Comparison of ENCODE assay signal across 11 cellular contexts in the genomic region with DNA sequence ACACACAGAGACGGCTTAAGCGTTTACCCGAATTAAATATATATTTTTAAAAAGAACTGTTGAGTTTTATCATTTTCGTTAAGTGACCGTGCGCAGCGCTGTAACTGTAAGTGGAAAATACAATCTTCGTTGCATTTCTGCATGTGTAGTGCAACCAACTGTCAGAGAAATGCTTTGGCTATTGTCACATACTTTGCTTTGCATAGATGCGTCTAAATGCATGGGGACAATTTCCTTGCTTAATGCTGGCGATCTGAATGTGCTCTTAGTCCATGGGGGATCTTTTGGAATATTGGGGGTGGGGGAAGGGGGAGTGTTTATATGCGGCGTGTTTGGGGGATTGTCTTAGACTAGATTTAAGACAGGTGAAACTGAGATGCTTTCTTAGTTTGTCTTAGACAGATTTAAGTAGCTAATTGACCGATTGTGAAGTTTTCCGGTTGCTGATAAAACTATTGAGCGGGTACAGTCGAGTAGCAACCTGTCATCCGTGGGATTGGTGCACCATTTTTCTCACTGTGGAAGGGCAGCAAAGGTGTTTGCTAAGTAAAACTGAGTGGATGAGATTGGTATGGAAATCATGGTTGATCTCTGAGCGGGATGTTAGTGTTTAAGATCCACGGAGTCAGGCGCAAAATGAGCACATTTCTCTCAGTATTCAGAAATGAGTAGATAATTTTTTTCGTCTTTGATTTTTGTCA. TPM values are rescaled to one million over a fixed set of nuclear protein-coding genes. Genes with fewer than 3 reads are reported as not detected.
DNase-seq lines count a peak whose midpoint lies in the region; ATAC-seq, FAIRE-seq and TF ChIP-seq lines count a peak whose summit lies in the region.
"Had no signal": no experiment of that assay in that cellular context is flagged by ENCODE, and none has a peak within 500 bp of the region (broad histone marks: within the 10 kb centered on the region; RNA-seq: fewer than 3 reads in every experiment).

No MANE protein-coding gene starts in this region.

- H3K9me3 ChIP-seq in A549 (no peaks in the 10 kb centered on the region), muscle layer of duodenum (ENCODE audit: control insufficient read depth in 1 of 2, low read length in 2 of 2) (no peaks in the 10 kb centered on the region)

- no peak overlapping the region for H3K27ac Mint-ChIP-seq in activated T-cell treated with anti-CD3 and anti-CD28 coated beads, Interleukin-2, amount 50 U/mL, for 24 hours

- peaks cover 69% of the 10 kb centered on the region for H3K27me3 Mint-ChIP-seq in activated T-cell treated with anti-CD3 and anti-CD28 coated beads, Interleukin-2, amount 50 U/mL, for 24 hours

- no peaks in the 10 kb centered on the region for H3K9me3 Mint-ChIP-seq in activated T-cell treated with anti-CD3 and anti-CD28 coated beads, Interleukin-2, amount 50 U/mL, for 24 hours

- H3K4me1 ChIP-seq in A549, result peaks cover 4% of the 10 kb centered on the region; the same call in 1 of the 3 replicates
- H3K4me1 ChIP-seq in muscle layer of duodenum (ENCODE audit: control insufficient read depth in 1 of 2, insufficient read depth in 2 of 2, low read length in 2 of 2), result peaks cover 0 to 32% of the 10 kb centered on the region in 2 donors

- POLR2A ChIA-PET in A549 (lab: Yijun Ruan, JAX), result no interaction called here

- H3K4me3 ChIP-seq in A549 (peak overlapping the region; percentile 43), LNCaP clone FGC (ENCODE audit: low read depth, low read length) (peak overlapping the region; percentile 26), dorsolateral prefrontal cortex (peak overlapping the region; percentile 33 to 81 (median 62)), muscle layer of duodenum (ENCODE audit: low read depth in 1 of 2, low read length in 2 of 2) (peak overlapping the region; percentile 59 to 82)

- no peaks in the 10 kb centered on the region for H3K36me3 Mint-ChIP-seq in activated T-cell treated with anti-CD3 and anti-CD28 coated beads, Interleukin-2, amount 50 U/mL, for 24 hours (ENCODE audit: low read depth)

- FAIRE-seq in A549 (lab: Jason Lieb, UNC), result no peak
- FAIRE-seq: D721Med, urothelium cell line had no signal

- no peak overlapping the region for H3K27ac ChIP-seq in A549
- H3K27ac ChIP-seq in dorsolateral prefrontal cortex, result peak overlapping the region in 53 of 59 donors; percentile 36 to 87 (median 75)
- H3K27ac ChIP-seq in muscle layer of duodenum (ENCODE audit: low read length), result no peak overlapping the region

- TF ChIP-seq CTCF in A549 (IDR thresholded peaks at IDR 0.05), result no peak
- no peak for TF ChIP-seq CTCF in LNCaP clone FGC (IDR thresholded peaks at IDR 0.05; ENCODE audit: control insufficient read depth, extremely low read depth, insufficient read depth)
- no peak for TF ChIP-seq CTCF in dorsolateral prefrontal cortex (IDR thresholded peaks at IDR 0.05 in 54 of 56, conservative IDR thresholded peaks at IDR 0.05 in 2 of 56; ENCODE audit: low read depth in 1 of 56, partially characterized antibody in 56 of 56)

- no peak for TF ChIP-seq EP300 in A549 (IDR thresholded peaks at IDR 0.05)

- 16% methylated on average over 21 of the region's 21 CpGs for WGBS in A549 (ENCODE audit: missing lambda C conversion rate)

- H3K4me1 Mint-ChIP-seq in activated T-cell treated with anti-CD3 and anti-CD28 coated beads, Interleukin-2, amount 50 U/mL, for 24 hours (ENCODE audit: low read depth), result peaks cover 5% of the 10 kb centered on the region

- CTCF ChIA-PET in A549 (lab: Yijun Ruan, JAX), result no interaction called here

- TF ChIP-seq RAD21 in A549 (conservative IDR thresholded peaks at IDR 0.05 in 1 of 2, IDR thresholded peaks at IDR 0.05 in 1 of 2), result no peak

- H3K36me3 ChIP-seq in muscle layer of duodenum (ENCODE audit: control insufficient read depth in 1 of 2, insufficient read depth in 2 of 2, low read length in 2 of 2), result no peaks in the 10 kb centered on the region

- H3K27me3 ChIP-seq in dorsolateral prefrontal cortex (peaks cover 0 to 88% (median 22%) of the 10 kb centered on the region in 45 donors), muscle layer of duodenum (ENCODE audit: low read depth, low read length) (peaks cover 21% of the 10 kb centered on the region)

- H3K4me3 Mint-ChIP-seq in activated T-cell treated with anti-CD3 and anti-CD28 coated beads, Interleukin-2, amount 50 U/mL, for 24 hours, result no peak overlapping the region

- peak in 1 of 2 experiments; percentile 13; a peak in 3 of 6 replicates for ATAC-seq in A549

- no peak for DNase-seq in A549 (ENCODE audit: low read depth in 1 of 2, low spot score in 1 of 2)
- no peak for DNase-seq in LNCaP clone FGC (ENCODE audit: low read depth)
- DNase-seq in dorsolateral prefrontal cortex, result peak in 1 of 10 donors; percentile 21
- DNase-seq in activated T-cell treated with anti-CD3 and anti-CD28 coated beads, Interleukin-2, amount 50 U/mL, for 24 hours, result no peak
- DNase-seq in SKM-1 treated with dmso at 0.1 percent for 144 hours (lab: John Stamatoyannopoulos, UW; ENCODE audit: unreplicated experiment), result no peak
- DNase-seq in NCI-H1436 treated with DMSO at 0.1 percent for 48 hours (lab: John Stamatoyannopoulos, UW), result no peak
- no peak for DNase-seq in SIG-M5 (lab: John Stamatoyannopoulos, UW)

- no peak for TF ChIP-seq POLR2A in A549 (IDR thresholded peaks at IDR 0.05; ENCODE audit: low read length)

- H3K4me2 ChIP-seq in A549, result peak overlapping the region; percentile 92

- intact Hi-C loops in dorsolateral prefrontal cortex (cut with DNase I), result no loop called here

TF ChIP-seq in A549, 52 proteins besides CTCF, POLR2A, EP300 and RAD21:
- TF ChIP-seq POLR2AphosphoS2 (conservative IDR thresholded peaks at IDR 0.05; ENCODE audit: low read length) (no peak), NFE2L2 (conservative IDR thresholded peaks at IDR 0.05; ENCODE audit: low read length) (no peak)

RNA-seq across cellular contexts. Expression of a gene that starts 0.5 kb away (rescaled TPM):
- polyA plus RNA-seq in A549 (2011; rRNA removed) (not detected in 2 replicates), A549 (2017; fragmentation: RNase III; extraction: RNeasy Plus Mini Kit Qiagen cat#74134 plus additional on column Dnase treatment) (not detected in 3 replicates)
- not detected in 2 replicates for polyA plus RNA-seq in A549 (2012; cell fraction: cytosol; rRNA removed)
- not detected in 2 replicates for polyA plus RNA-seq in A549 (2012; cell fraction: nucleus; rRNA removed)
- not detected in 2 replicates for polyA minus RNA-seq in A549 (2011; rRNA and poly(A)+ RNA removed)
- 1,000 to 10,000 TPM in 28 of 120 experiments, 100 to 1,000 TPM in 92; 228 to 1,187 (median 876) TPM for total RNA-seq in dorsolateral prefrontal cortex
- total RNA-seq: mononuclear cell had no signal

RNA-seq across cellular contexts. Expression of a gene that starts 22.7 kb away (rescaled TPM):
- not detected in 2 replicates for polyA plus RNA-seq in A549 (2011; rRNA removed)
- not detected in 2 replicates for polyA plus RNA-seq in A549 (2012; cell fraction: cytosol; rRNA removed)
- not detected in 2 replicates for polyA plus RNA-seq in A549 (2012; cell fraction: nucleus; rRNA removed)
- polyA plus RNA-seq in A549 (2017; fragmentation: RNase III; extraction: RNeasy Plus Mini Kit Qiagen cat#74134 plus additional on column Dnase treatment), result not detected in 3 replicates
- polyA minus RNA-seq in A549 (2011; rRNA and poly(A)+ RNA removed), result not detected in 2 replicates
- total RNA-seq in dorsolateral prefrontal cortex, result 1 to 10 TPM in 68 of 120 experiments, under 1 TPM in 52; 0.34 to 2.6 (median 1.1) TPM
- total RNA-seq: mononuclear cell had no signal

Comparison
In these comparisons a context has a peak if more than half of its experiments do, and no peak if none do; other contexts are left out.
1. H3K27ac ChIP-seq: peak in dorsolateral prefrontal cortex (53 of 59); none in A549 (0 of 2) and muscle layer of duodenum (single experiment).
2. Peak in every context shown above with its lines, with median percentiles within 50 percentile points of each other: H3K4me3 ChIP-seq.